Comparison of ENCODE assay signal across 7 cellular contexts in genomic region chr16:89170346-89171215, GRCh38. TPM values are rescaled to one million over a fixed set of nuclear protein-coding genes. Genes with fewer than 3 reads are reported as not detected.
A peak's percentile ranks its signal among the peaks of the same experiment; 100 is the strongest.
DNase-seq lines count a peak whose midpoint lies in the region; ATAC-seq and TF ChIP-seq lines count a peak whose summit lies in the region.

No MANE protein-coding gene starts in this region.

- no peak overlapping the region for H3K4me3 ChIP-seq in body of pancreas

- 7 to 8% methylated on average over 20 to 32 of the region's 34 CpGs for WGBS in body of pancreas, 2 donors

- no peaks in the 10 kb centered on the region for H3K36me3 Mint-ChIP-seq in natural killer cell

- H3K4me3 Mint-ChIP-seq in natural killer cell, result peak overlapping the region; percentile 75

- ATAC-seq in GM18517 (IDR thresholded peaks at IDR 0.05; ENCODE audit: unreplicated experiment) (peak; percentile 2), body of pancreas (no peak), natural killer cell (no peak), HG02981 (IDR thresholded peaks at IDR 0.05; ENCODE audit: unreplicated experiment) (no peak), HG03469 (IDR thresholded peaks at IDR 0.05; ENCODE audit: unreplicated experiment) (no peak)

- intact Hi-C loops in body of pancreas (cut with DNase I), result no loop called here
- intact Hi-C loops in natural killer cell (cut with micrococcal nuclease), result loop anchor here (2.0 kb wide), 1 partner anchor 22 kb away; no protein-coding TSS in a partner anchor

- peaks cover 22% of the 10 kb centered on the region for H3K4me1 ChIP-seq in body of pancreas

- H3K27ac ChIP-seq in body of pancreas, result no peak overlapping the region

- H3K36me3 ChIP-seq in body of pancreas (replicated peaks in 1 of 2; ENCODE audit: insufficient read depth in 1 of 2, low read depth in 2 of 2), result no peaks in the 10 kb centered on the region

- peaks cover 7 to 8% of the 10 kb centered on the region in 2 donors for H3K4me1 Mint-ChIP-seq in natural killer cell

- peaks cover 0 to 16% of the 10 kb centered on the region in 2 donors for H3K27me3 ChIP-seq in body of pancreas

- TF ChIP-seq POLR2A in body of pancreas (IDR thresholded peaks at IDR 0.05), result no peak

- peak overlapping the region in 1 of 2 donors; percentile 84 for H3K27ac Mint-ChIP-seq in natural killer cell

- DNase-seq in NCI-H2029 treated with DMSO at 0.1 percent for 48 hours (lab: John Stamatoyannopoulos, UW), result peak; percentile 6
- DNase-seq in body of pancreas, result peak; percentile 51 to 58 (median 54)
- DNase-seq in natural killer cell, result no peak
- no peak for DNase-seq in nucleus accumbens (lab: John Stamatoyannopoulos, UW)

- TF ChIP-seq CTCF in body of pancreas (IDR thresholded peaks at IDR 0.05) (no peak), natural killer cell (IDR thresholded peaks at IDR 0.05) (no peak)

- H3K27me3 Mint-ChIP-seq in natural killer cell (ENCODE audit: low read depth in 2 of 2), result peaks cover 0 to 4% of the 10 kb centered on the region in 2 donors

- H3K9me3 ChIP-seq in body of pancreas, result no peaks in the 10 kb centered on the region

- no peaks in the 10 kb centered on the region for H3K9me3 Mint-ChIP-seq in natural killer cell

RNA-seq across cellular contexts. Expression of gene CDH15, which starts 1.0 kb away (rescaled TPM):
- total RNA-seq in body of pancreas, result 1 to 10 TPM in 1 of 2 donors, not detected in 1; 1.0 TPM
- total RNA-seq in natural killer cell, result under 1 TPM in 1 of 3 donors, not detected in 2; 0.20 TPM

RNA-seq across cellular contexts. Expression of gene SLC22A31, which starts 29.8 kb away (rescaled TPM):
- total RNA-seq in body of pancreas (10 to 100 TPM in 1 of 2 donors, not detected in 1; 68.2 TPM), natural killer cell (under 1 TPM in 1 of 3 donors, not detected in 2; 0.75 TPM)

RNA-seq across cellular contexts. Expression of gene ZNF778, which starts 46.9 kb away (rescaled TPM):
- total RNA-seq in body of pancreas, result 1 to 10 TPM; 4.9 to 5.6 TPM
- total RNA-seq in natural killer cell, result 10 to 100 TPM in 2 of 3 donors, 1 to 10 TPM in 1; 7.0 to 14.1 (median 11.8) TPM

Comparison
In these comparisons a context has a peak if more than half of its experiments do, and no peak if none do; other contexts are left out.
1. DNase-seq: peak in NCI-H2029 treated with DMSO at 0.1 percent for 48 hours (single experiment) and body of pancreas (4 of 4); none in natural killer cell (single experiment) and nucleus accumbens (0 of 56).